In the genomic region with DNA sequence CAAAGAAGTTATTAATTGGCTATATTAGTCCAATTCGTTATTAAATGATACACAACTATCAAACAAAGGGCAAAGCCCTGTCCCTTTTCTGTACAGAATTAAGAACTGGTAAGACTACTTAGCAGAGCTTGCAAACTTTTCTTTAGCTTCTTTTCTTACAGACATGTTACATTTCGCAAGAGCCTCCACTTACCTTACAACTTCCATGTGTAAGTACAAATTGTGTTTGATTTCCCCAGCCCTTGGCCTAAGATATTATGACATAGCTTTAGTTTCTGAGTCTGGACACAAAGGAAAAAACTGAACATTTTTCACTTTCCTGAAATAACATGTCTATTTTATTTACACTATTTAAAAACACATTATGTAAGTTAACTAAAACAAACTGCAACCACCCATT, we compare ENCODE assay signal across 9 cellular contexts.
DNase-seq lines count a peak whose midpoint lies in the region; ATAC-seq and TF ChIP-seq lines count a peak whose summit lies in the region.
"Had no signal": no experiment of that assay in that cellular context is flagged by ENCODE, and none has a peak within 500 bp of the region (broad histone marks: within the 10 kb centered on the region; RNA-seq: fewer than 3 reads in every experiment).

No MANE protein-coding gene starts in this region.

- H3K27me3 Mint-ChIP-seq in nephron (ENCODE audit: low read depth): no peaks in the 10 kb centered on the region

- no peaks in the 10 kb centered on the region for H3K9me2 ChIP-seq in Loucy (replicated peaks; ENCODE audit: low read depth, low read length)

- H3K9ac ChIP-seq in Loucy (ENCODE audit: low read depth, low read length, poor library complexity, severe bottlenecking): peak overlapping the region; percentile 92

- H3K27ac Mint-ChIP-seq in nephron: peak overlapping the region; percentile 89 to 99 (median 92)

- no peak for ATAC-seq in HG03097 (IDR thresholded peaks at IDR 0.05; ENCODE audit: low FRiP score, unreplicated experiment)
- ATAC-seq in GM21528 (IDR thresholded peaks at IDR 0.05; ENCODE audit: low FRiP score, unreplicated experiment): no peak

- peak overlapping the region; percentile 73 to 92 for H3K27ac ChIP-seq in coronary artery
- H3K27ac ChIP-seq in effector memory CD4-positive, alpha-beta T cell (ENCODE audit: insufficient read depth, low read length, poor library complexity, severe bottlenecking): no peak overlapping the region

- H3K9me3 Mint-ChIP-seq in nephron: no peaks in the 10 kb centered on the region

- no peaks in the 10 kb centered on the region for H3K36me3 ChIP-seq in Loucy (ENCODE audit: insufficient read depth, low read length)
- no peaks in the 10 kb centered on the region for H3K36me3 ChIP-seq in effector memory CD4-positive, alpha-beta T cell (ENCODE audit: control insufficient read depth, insufficient read depth, low read length)

- no peaks in the 10 kb centered on the region for H3K9me3 ChIP-seq in Loucy (ENCODE audit: insufficient read depth, low read depth, low read length)
- no peaks in the 10 kb centered on the region for H3K9me3 ChIP-seq in effector memory CD4-positive, alpha-beta T cell (ENCODE audit: control insufficient read depth, low read length)

- H3F3A ChIP-seq in Loucy (ENCODE audit: low read depth): no peaks in the 10 kb centered on the region

- TF ChIP-seq CTCF in Loucy (conservative IDR thresholded peaks at IDR 0.05; ENCODE audit: low read length): no peak
- no peak for TF ChIP-seq CTCF in coronary artery (IDR thresholded peaks at IDR 0.05)
- no peak for TF ChIP-seq CTCF in nephron (IDR thresholded peaks at IDR 0.05; ENCODE audit: unreplicated experiment in 3 of 3)

- peak overlapping the region; percentile 94 to 98 (median 98) for H3K4me3 Mint-ChIP-seq in nephron

- H3K4me1 ChIP-seq in Loucy (ENCODE audit: insufficient read depth, low read length, poor library complexity, severe bottlenecking): peaks cover 35% of the 10 kb centered on the region
- H3K4me1 ChIP-seq in effector memory CD4-positive, alpha-beta T cell (ENCODE audit: control insufficient read depth, insufficient read depth, low read length, poor library complexity, severe bottlenecking): peaks cover 22% of the 10 kb centered on the region

- H3K4me2 ChIP-seq in Loucy (ENCODE audit: low read depth, low read length, poor library complexity, severe bottlenecking): peak overlapping the region; percentile 94

- peaks cover 4% of the 10 kb centered on the region for H4K20me1 ChIP-seq in Loucy (ENCODE audit: insufficient read depth, low read length, poor library complexity, severe bottlenecking)

- peak overlapping the region; percentile 95 for H3K4me3 ChIP-seq in Loucy (ENCODE audit: low read length, poor library complexity, severe bottlenecking)
- peak overlapping the region; percentile 73 for H3K4me3 ChIP-seq in coronary artery
- no peak overlapping the region for H3K4me3 ChIP-seq in effector memory CD4-positive, alpha-beta T cell (ENCODE audit: insufficient read depth, low read depth, low read length, poor library complexity, severe bottlenecking)

- no peak overlapping the region for H2AFZ ChIP-seq in Loucy (ENCODE audit: low read length)

- no peaks in the 10 kb centered on the region for H3K27me3 ChIP-seq in Loucy (ENCODE audit: insufficient read depth, low read length, poor library complexity, severe bottlenecking)
- no peaks in the 10 kb centered on the region for H3K27me3 ChIP-seq in effector memory CD4-positive, alpha-beta T cell (replicated peaks; ENCODE audit: control insufficient read depth, insufficient read depth, low read length, poor library complexity, severe bottlenecking)

- peak; percentile 37 to 51 for DNase-seq in AML-193 (lab: John Stamatoyannopoulos, UW)
- no peak for DNase-seq in coronary artery (ENCODE audit: low spot score)
- DNase-seq in anterior cingulate cortex (lab: John Stamatoyannopoulos, UW): no peak
- no peak for DNase-seq in effector memory CD4-positive, alpha-beta T cell
- DNase-seq: NCI-H526 treated with DMSO at 0.1 percent for 48 hours had no signal

- peaks cover 37% of the 10 kb centered on the region for H3K4me1 Mint-ChIP-seq in nephron

- peaks cover 3% of the 10 kb centered on the region for H3K36me3 Mint-ChIP-seq in nephron (ENCODE audit: low read depth)

- H3K79me2 ChIP-seq in Loucy (ENCODE audit: insufficient read depth, low read length): peaks cover 55% of the 10 kb centered on the region

Comparison
In these comparisons a context has a peak if more than half of its experiments do, and no peak if none do; other contexts are left out.
1. DNase-seq: peak in AML-193 (2 of 2); none in coronary artery (single experiment), anterior cingulate cortex (0 of 58) and effector memory CD4-positive, alpha-beta T cell (0 of 3).